12 cellular contexts compared by ENCODE assay signal in genomic region chr20:32680544-32681174, GRCh38. TPM values are rescaled to one million over a fixed set of nuclear protein-coding genes. Genes with fewer than 3 reads are reported as not detected.
DNase-seq lines count a peak whose midpoint lies in the region; TF ChIP-seq lines count a peak whose summit lies in the region.
"Had no signal": no experiment of that assay in that cellular context is flagged by ENCODE, and none has a peak within 500 bp of the region (broad histone marks: within the 10 kb centered on the region; RNA-seq: fewer than 3 reads in every experiment).

No MANE protein-coding gene starts in this region.

- H3K4me3 ChIP-seq in BLaER1: peak overlapping the region; percentile 32
- H3K4me3 ChIP-seq in HUES6 (ENCODE audit: low read depth, low read length): no peak overlapping the region
- no peak overlapping the region for H3K4me3 ChIP-seq in WERI-Rb-1 (ENCODE audit: low read depth, low read length)
- no peak overlapping the region for H3K4me3 ChIP-seq in tibial nerve
- H3K4me3 ChIP-seq: colonic mucosa had no signal

- DNase-seq in WERI-Rb-1 (no peak), islet precursor cell (peak; percentile 76), NCI-H82 treated with DMSO at 0.1 percent for 48 hours (lab: John Stamatoyannopoulos, UW; ENCODE audit: unreplicated experiment) (no peak), SKM-1 treated with dmso at 0.1 percent for 144 hours (lab: John Stamatoyannopoulos, UW; ENCODE audit: unreplicated experiment) (no peak), NCI-H187 (lab: John Stamatoyannopoulos, UW) (no peak), tibial nerve (ENCODE audit: low spot score in 2 of 2) (no peak)
- DNase-seq: colonic mucosa; stimulated activated CD4-positive, alpha-beta T cell treated with anti-CD3 and anti-CD28 coated beads, Interleukin-4, amount 100 ng/mL, for 1 hour had no signal

- TF ChIP-seq CTCF in WERI-Rb-1 (IDR thresholded peaks at IDR 0.05; ENCODE audit: low read depth, low read length): no peak
- no peak for TF ChIP-seq CTCF in tibial nerve (IDR thresholded peaks at IDR 0.05)

- H3K27me3 ChIP-seq in BLaER1 (no peaks in the 10 kb centered on the region), HUES6 (ENCODE audit: control insufficient read depth, insufficient read depth, low read length) (no peaks in the 10 kb centered on the region), WERI-Rb-1 (ENCODE audit: insufficient read depth, low read depth, severe bottlenecking) (no peaks in the 10 kb centered on the region), tibial nerve (no peaks in the 10 kb centered on the region)
- H3K27me3 ChIP-seq: colonic mucosa had no signal

- H3K9ac ChIP-seq in BLaER1 (peak overlapping the region; percentile 71), HUES6 (ENCODE audit: low read length) (no peak overlapping the region)

- 88 to 100% methylated on average over 1 of the region's 1 CpG for WGBS in tibial nerve, 2 donors

- peak overlapping the region; percentile 87 for H3K4me2 ChIP-seq in BLaER1

- no peaks in the 10 kb centered on the region for H4K20me1 ChIP-seq in BLaER1

- no peak for TF ChIP-seq EP300 in tibial nerve (IDR thresholded peaks at IDR 0.05)

- peaks cover 95% of the 10 kb centered on the region for H3K4me1 ChIP-seq in BLaER1
- peaks cover 27% of the 10 kb centered on the region for H3K4me1 ChIP-seq in HUES6 (ENCODE audit: control insufficient read depth, insufficient read depth, low read length)
- peaks cover 0 to 22% (median 3%) of the 10 kb centered on the region in 4 donors for H3K4me1 ChIP-seq in tibial nerve
- H3K4me1 ChIP-seq: colonic mucosa had no signal

- H3K36me3 ChIP-seq in BLaER1 (no peaks in the 10 kb centered on the region), HUES6 (ENCODE audit: control insufficient read depth, insufficient read depth, low read length) (no peaks in the 10 kb centered on the region), WERI-Rb-1 (no peaks in the 10 kb centered on the region), tibial nerve (no peaks in the 10 kb centered on the region)
- H3K36me3 ChIP-seq: colonic mucosa had no signal

- H3K27ac ChIP-seq in BLaER1: peak overlapping the region; percentile 74
- 0 out of 2 replicates have a peak overlapping the region, but pooled peaks have one; percentile 8 for H3K27ac ChIP-seq in HUES6 (ENCODE audit: low read depth, low read length)
- peak overlapping the region; percentile 86 for H3K27ac ChIP-seq in WERI-Rb-1
- no peak overlapping the region for H3K27ac ChIP-seq in tibial nerve
- H3K27ac ChIP-seq: colonic mucosa had no signal

- no peak for TF ChIP-seq POLR2A in tibial nerve (IDR thresholded peaks at IDR 0.05)

- H3K9me3 ChIP-seq in BLaER1 (no peaks in the 10 kb centered on the region), HUES6 (ENCODE audit: control insufficient read depth, insufficient read depth, low read depth, low read length) (no peaks in the 10 kb centered on the region), WERI-Rb-1 (ENCODE audit: severe bottlenecking) (no peaks in the 10 kb centered on the region), tibial nerve (no peaks in the 10 kb centered on the region)
- H3K9me3 ChIP-seq: colonic mucosa had no signal

RNA-seq across cellular contexts. Expression of gene C20orf203, which starts 6.9 kb away (rescaled TPM):
- under 1 TPM in 3 of 4 donors, not detected in 1; 0.44 to 0.60 (median 0.59) TPM for total RNA-seq in tibial nerve
- total RNA-seq: activated CD8-positive, alpha-beta memory T cell treated with anti-CD3 and anti-CD28 coated beads for 36 hours; colonic mucosa; renal cortical epithelial cell had no signal

Comparison
In these comparisons a context has a peak if more than half of its experiments do, and no peak if none do; other contexts are left out.
1. H3K27ac ChIP-seq: peak in BLaER1 (single experiment), HUES6 (single experiment) and WERI-Rb-1 (single experiment); none in tibial nerve (0 of 4).